17 cellular contexts compared by ENCODE assay signal in genomic region chr2:224073676-224074075, GRCh38. TPM values are rescaled to one million over a fixed set of nuclear protein-coding genes. Genes with fewer than 3 reads are reported as not detected.
DNase-seq lines count a peak whose midpoint lies in the region; ATAC-seq and TF ChIP-seq lines count a peak whose summit lies in the region.
"Had no signal": no experiment of that assay in that cellular context is flagged by ENCODE, and none has a peak within 500 bp of the region (broad histone marks: within the 10 kb centered on the region; RNA-seq: fewer than 3 reads in every experiment).

No MANE protein-coding gene starts in this region.

- no peak overlapping the region for H3K9ac ChIP-seq in trophoblast cell (ENCODE audit: low read length)
- H3K9ac ChIP-seq: BLaER1 treated with 17β-estradiol and CSF1 and Interleukin-3, amounts not matched to agents 10 nM and 100 nM had no signal

- no peaks in the 10 kb centered on the region for H3K9me2 ChIP-seq in hepatocyte (replicated peaks; ENCODE audit: insufficient read depth)

- H2BK12ac ChIP-seq in trophoblast cell (ENCODE audit: low read length), result no peak overlapping the region

- H4K91ac ChIP-seq in trophoblast cell (ENCODE audit: low read depth, low read length), result no peak overlapping the region

- no peak for ATAC-seq in heart left ventricle
- no peak for ATAC-seq in right cardiac atrium
- ATAC-seq: A549; CD8-positive, alpha-beta T cell had no signal

- H3K36me3 ChIP-seq in heart left ventricle, result no peaks in the 10 kb centered on the region
- no peaks in the 10 kb centered on the region for H3K36me3 ChIP-seq in hepatocyte (replicated peaks; ENCODE audit: insufficient read depth, low read depth)
- H3K36me3 ChIP-seq in trophoblast cell (ENCODE audit: control insufficient read depth in 1 of 2, insufficient read depth in 2 of 2, low read length in 2 of 2), result no peaks in the 10 kb centered on the region
- H3K36me3 ChIP-seq: BLaER1 treated with 17β-estradiol and CSF1 and Interleukin-3, amounts not matched to agents 10 nM and 100 nM had no signal

- no peak overlapping the region for H2AK5ac ChIP-seq in trophoblast cell (ENCODE audit: low read length)

- WGBS in heart left ventricle, 4 donors, result 58 to 78% (median 68%) methylated on average over 3 of the region's 3 CpGs
- 79% methylated on average over 3 of the region's 3 CpGs for WGBS in right cardiac atrium
- WGBS in hepatocyte (ENCODE audit: low lambda C conversion rate, missing lambda C conversion rate), result 72% methylated on average over 3 of the region's 3 CpGs
- no CpG with 5 or more reads among the region's 3 CpGs for WGBS in trophoblast cell (ENCODE audit: extremely low coverage, insufficient coverage, insufficient read length)

- H2AFZ ChIP-seq in hepatocyte (no peak overlapping the region), trophoblast cell (ENCODE audit: insufficient read depth, low read length, poor library complexity) (no peak overlapping the region)

- H3K9me3 ChIP-seq in heart left ventricle (no peaks in the 10 kb centered on the region), right cardiac atrium (ENCODE audit: control insufficient read depth, low read length) (no peaks in the 10 kb centered on the region), hepatocyte (ENCODE audit: low read depth) (no peaks in the 10 kb centered on the region), trophoblast cell (ENCODE audit: insufficient read depth, low read depth, low read length) (peaks cover 1% of the 10 kb centered on the region)
- H3K9me3 ChIP-seq: A549; BLaER1 treated with 17β-estradiol and CSF1 and Interleukin-3, amounts not matched to agents 10 nM and 100 nM; Caco-2 had no signal

- H3K4me2 ChIP-seq in hepatocyte, result no peak overlapping the region
- H3K4me2 ChIP-seq in trophoblast cell (ENCODE audit: low read length), result no peak overlapping the region
- H3K4me2 ChIP-seq: A549; BLaER1 treated with 17β-estradiol and CSF1 and Interleukin-3, amounts not matched to agents 10 nM and 100 nM had no signal

- no peaks in the 10 kb centered on the region for H3K27me3 ChIP-seq in heart left ventricle
- no peaks in the 10 kb centered on the region for H3K27me3 ChIP-seq in right cardiac atrium (ENCODE audit: control insufficient read depth, insufficient read depth)
- no peaks in the 10 kb centered on the region for H3K27me3 ChIP-seq in hepatocyte
- no peaks in the 10 kb centered on the region for H3K27me3 ChIP-seq in trophoblast cell (ENCODE audit: insufficient read depth, low read length)
- H3K27me3 ChIP-seq: BLaER1 treated with 17β-estradiol and CSF1 and Interleukin-3, amounts not matched to agents 10 nM and 100 nM had no signal

- DNase-seq in heart left ventricle (no peak), right cardiac atrium (no peak), hepatocyte (ENCODE audit: low spot score) (no peak), trophoblast cell (peak; percentile 89 to 96), HuH-7.5 (ENCODE audit: low spot score) (no peak), NCI-H146 (lab: John Stamatoyannopoulos, UW) (no peak)
- DNase-seq: AML-193; Caco-2; Calu3; CD4-positive, alpha-beta T cell; CD8-positive, alpha-beta T cell; DMS79 treated with DMSO at 0.1 percent for 48 hours; GF-D8 had no signal

- H3K79me2 ChIP-seq in hepatocyte, result no peaks in the 10 kb centered on the region
- peaks cover 1% of the 10 kb centered on the region for H3K79me2 ChIP-seq in trophoblast cell (ENCODE audit: control insufficient read depth, insufficient read depth, low read length, poor library complexity)

- H4K12ac ChIP-seq in trophoblast cell (ENCODE audit: low read depth, low read length), result no peak overlapping the region

- H2BK120ac ChIP-seq in trophoblast cell (ENCODE audit: insufficient read depth, low read length, poor library complexity), result no peak overlapping the region

- no peak overlapping the region for H4K8ac ChIP-seq in trophoblast cell (ENCODE audit: low read depth, low read length)

- no peaks in the 10 kb centered on the region for H4K20me1 ChIP-seq in hepatocyte (ENCODE audit: insufficient read depth, poor library complexity, severe bottlenecking)
- H4K20me1 ChIP-seq: BLaER1 treated with 17β-estradiol and CSF1 and Interleukin-3, amounts not matched to agents 10 nM and 100 nM had no signal

- intact Hi-C loops in heart left ventricle (cut with DNase I), result loop anchor here in 1 of 10 donors (5.0 kb wide), 1 partner anchor 54 kb away; no protein-coding TSS in a partner anchor
- intact Hi-C loops in right cardiac atrium (cut with DNase I), result no loop called here

- H3K4ac ChIP-seq in trophoblast cell (ENCODE audit: low read depth, low read length), result no peak overlapping the region

- no peak overlapping the region for H2BK5ac ChIP-seq in trophoblast cell (ENCODE audit: low read depth, low read length, poor library complexity)

- no peak overlapping the region for H3K18ac ChIP-seq in trophoblast cell (ENCODE audit: low read length)

- peak overlapping the region in 7 of 12 donors; percentile 19 to 69 (median 44) for H3K27ac ChIP-seq in heart left ventricle
- no peak overlapping the region for H3K27ac ChIP-seq in right cardiac atrium (ENCODE audit: low read length)
- H3K27ac ChIP-seq in hepatocyte, result peak overlapping the region; percentile 14
- H3K27ac ChIP-seq in trophoblast cell (ENCODE audit: low read depth, low read length), result no peak overlapping the region
- H3K27ac ChIP-seq: 22Rv1; A549; BLaER1 treated with 17β-estradiol and CSF1 and Interleukin-3, amounts not matched to agents 10 nM and 100 nM; C4-2B had no signal

- TF ChIP-seq CTCF in heart left ventricle (IDR thresholded peaks at IDR 0.05), result no peak
- TF ChIP-seq CTCF in hepatocyte (IDR thresholded peaks at IDR 0.05; ENCODE audit: poor library complexity), result no peak

- H3K4me1 ChIP-seq in heart left ventricle (peaks cover 0 to 25% (median 0%) of the 10 kb centered on the region in 12 donors), right cardiac atrium (ENCODE audit: control insufficient read depth, insufficient read depth, low read length) (no peaks in the 10 kb centered on the region), hepatocyte (ENCODE audit: insufficient read depth) (no peaks in the 10 kb centered on the region), trophoblast cell (ENCODE audit: control insufficient read depth in 1 of 2, insufficient read depth in 2 of 2, low read length in 2 of 2) (peaks cover 3 to 4% of the 10 kb centered on the region in 2 experiments)
- H3K4me1 ChIP-seq: A549; BLaER1 treated with 17β-estradiol and CSF1 and Interleukin-3, amounts not matched to agents 10 nM and 100 nM; Caco-2 had no signal

- H3K4me3 ChIP-seq in heart left ventricle, result no peak overlapping the region
- H3K4me3 ChIP-seq in right cardiac atrium (ENCODE audit: low read length), result no peak overlapping the region
- no peak overlapping the region for H3K4me3 ChIP-seq in hepatocyte
- no peak overlapping the region for H3K4me3 ChIP-seq in trophoblast cell (ENCODE audit: low read depth, low read length)
- H3K4me3 ChIP-seq: A549; BLaER1 treated with 17β-estradiol and CSF1 and Interleukin-3, amounts not matched to agents 10 nM and 100 nM had no signal

- H3K79me1 ChIP-seq in trophoblast cell (ENCODE audit: low read length), result no peaks in the 10 kb centered on the region

- no peak for TF ChIP-seq POLR2A in heart left ventricle (IDR thresholded peaks at IDR 0.05)

- no peak overlapping the region for H3K14ac ChIP-seq in trophoblast cell (ENCODE audit: low read length)

- H3K23ac ChIP-seq in trophoblast cell (ENCODE audit: low read length), result no peak overlapping the region

RNA-seq across cellular contexts. Expression of gene SERPINE2, which starts 34.6 kb away (rescaled TPM):
- 10 to 100 TPM; 10.7 to 61.7 (median 22.1) TPM for total RNA-seq in heart left ventricle
- polyA plus RNA-seq in heart left ventricle, result 10 to 100 TPM in 1 of 2 donors, 1 to 10 TPM in 1; 9.3 to 28.3 TPM
- total RNA-seq in right cardiac atrium, result 10 to 100 TPM; 15.4 to 49.4 (median 25.6) TPM
- polyA plus RNA-seq in right cardiac atrium, result 24.2 TPM
- total RNA-seq in hepatocyte, result 153 and 186 TPM in 2 replicates
- polyA plus RNA-seq in hepatocyte, result 394 and 427 TPM in 2 replicates
- polyA plus RNA-seq in trophoblast cell (2013), result 169 and 186 TPM in 2 replicates

Comparison
In these comparisons a context has a peak if more than half of its experiments do, and no peak if none do; other contexts are left out.
1. H3K27ac ChIP-seq: peak in heart left ventricle (7 of 12) and hepatocyte (single experiment); none in right cardiac atrium (single experiment) and trophoblast cell (single experiment).
2. DNase-seq: peak in trophoblast cell (2 of 2); none in heart left ventricle (0 of 5), right cardiac atrium (0 of 3), hepatocyte (single experiment), HuH-7.5 (single experiment) and NCI-H146 (single experiment).